Comparison of ENCODE assay signal across 19 cellular contexts in genomic region chr6:132491881-132492280, GRCh38. TPM values are rescaled to one million over a fixed set of nuclear protein-coding genes. Genes with fewer than 3 reads are reported as not detected.
"Had no signal": no experiment of that assay in that cellular context is flagged by ENCODE, and none has a peak within 500 bp of the region (broad histone marks: within the 10 kb centered on the region; RNA-seq: fewer than 3 reads in every experiment).

No MANE protein-coding gene starts in this region.

- H3K27me3 ChIP-seq: esophagus squamous epithelium, heart left ventricle, stomach, upper lobe of left lung had no signal

- FAIRE-seq: bronchial epithelial cell, islet of Langerhans had no signal

- H3K9me3 ChIP-seq: esophagus squamous epithelium, heart left ventricle, stomach, upper lobe of left lung had no signal

- H3K36me3 ChIP-seq: stomach had no signal

- ATAC-seq: activated naive CD4-positive, alpha-beta T cell treated with anti-CD3 and anti-CD28 coated beads, Interleukin-2, amount 50 U/mL, for 72 hours had no signal

- H3K4me3 ChIP-seq: coronary artery, esophagus squamous epithelium, heart left ventricle, stomach, upper lobe of left lung had no signal

- DNase-seq: activated T-cell treated with anti-CD3 and anti-CD28 coated beads, Interleukin-2, amount 50 U/mL, for 1 hour; endodermal cell; esophagus squamous epithelium; mesendoderm; naive B cell; stimulated activated CD4-positive, alpha-beta T cell treated with anti-CD3 and anti-CD28 coated beads, Interleukin-12 subunit alpha, Interleukin-12 subunit beta, amount 100 ng/mL, for 4 hours; stomach; T-helper 9 cell; upper lobe of left lung had no signal

- H3K27ac ChIP-seq: esophagus squamous epithelium, stomach had no signal

RNA-seq across cellular contexts. Expression of gene TAAR9, which starts 46.2 kb away (rescaled TPM):
- total RNA-seq: activated naive CD4-positive, alpha-beta T cell treated with anti-CD3 and anti-CD28 coated beads, Interleukin-2, amount 50 U/mL, for 72 hours; bronchial epithelial cell; endodermal cell; esophagus squamous epithelium; heart left ventricle; liver; mucosa of gallbladder; omental fat pad; stomach; T-helper 1 cell treated with Interleukin-12 subunit alpha and Interleukin-12 subunit beta and Interleukin-4 antibody, amounts not matched to agents 30 ng/mL and 1 ng/mL, for 36 hours; upper lobe of left lung had no signal
- polyA plus RNA-seq: heart left ventricle, liver, neural cell, stomach had no signal
